ENCODE assay signal across 13 cellular contexts in the genomic region with DNA sequence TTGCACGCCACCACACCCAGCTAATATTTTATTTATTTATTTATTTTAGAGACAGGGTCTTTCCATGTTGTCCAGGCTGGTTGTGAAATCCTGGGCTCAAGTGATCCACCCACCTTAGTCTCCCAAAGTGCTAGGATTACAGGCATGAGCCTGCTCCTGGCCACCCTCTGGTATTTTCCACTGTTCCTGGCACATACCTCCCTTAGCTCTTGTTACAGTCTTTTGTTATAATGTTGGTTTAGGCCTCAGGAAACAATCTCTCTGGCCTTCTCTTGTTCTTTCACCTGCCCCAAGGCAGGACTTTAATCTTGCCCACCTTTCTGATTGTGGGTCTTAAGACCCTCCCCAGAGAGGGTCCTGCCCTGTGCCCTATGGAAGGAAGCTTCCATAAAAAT. TPM values are rescaled to one million over a fixed set of nuclear protein-coding genes. Genes with fewer than 3 reads are reported as not detected.
DNase-seq lines count a peak whose midpoint lies in the region; ATAC-seq lines count a peak whose summit lies in the region.
"Had no signal": no experiment of that assay in that cellular context is flagged by ENCODE, and none has a peak within 500 bp of the region (broad histone marks: within the 10 kb centered on the region; RNA-seq: fewer than 3 reads in every experiment).

No MANE protein-coding gene starts in this region.

- CTCF ChIA-PET in activated naive CD4-positive, alpha-beta T cell treated with anti-CD3 and anti-CD28 coated beads, Interleukin-2, amount 10 ng/mL, durations not matched to agents 7 days and 5 days (lab: Charles Lee), result interaction anchor here (1.0 to 1.3 kb wide), 3 partner anchors 14 to 77 kb away, joined by 3 read pairs; no protein-coding TSS in a partner anchor

- H3K4me3 Mint-ChIP-seq in activated naive CD4-positive, alpha-beta T cell treated with anti-CD3 and anti-CD28 coated beads, Interleukin-2, amount 10 ng/mL, durations not matched to agents 7 days and 5 days, result peak overlapping the region; percentile 41
- peak overlapping the region; percentile 86 for H3K4me3 Mint-ChIP-seq in central memory CD8-positive, alpha-beta T cell
- H3K4me3 Mint-ChIP-seq in stimulated activated effector memory CD8-positive, alpha-beta T cell treated with anti-CD3 and anti-CD28 coated beads, Interleukin-12 subunit alpha, Interleukin-12 subunit beta, amount 100 ng/mL, for 72 hours, result peak overlapping the region; percentile 90

- no peak for DNase-seq in activated naive CD4-positive, alpha-beta T cell treated with anti-CD3 and anti-CD28 coated beads, Interleukin-2, amount 10 ng/mL, durations not matched to agents 7 days and 5 days
- no peak for DNase-seq in activated naive CD4-positive, alpha-beta T cell treated with anti-CD3 and anti-CD28 coated beads, Interleukin-2, amount 50 U/mL, for 16 hours
- DNase-seq in NCI-H146 (lab: John Stamatoyannopoulos, UW) (peak; percentile 49), COR-L47 (lab: John Stamatoyannopoulos, UW) (no peak), Right ventricle myocardium superior (no peak)
- DNase-seq in central memory CD8-positive, alpha-beta T cell (ENCODE audit: low spot score in 2 of 2), result no peak
- no peak for DNase-seq in stimulated activated effector memory CD8-positive, alpha-beta T cell treated with anti-CD3 and anti-CD28 coated beads, Interleukin-12 subunit alpha, Interleukin-12 subunit beta, amount 100 ng/mL, for 72 hours (ENCODE audit: low spot score in 2 of 2)
- DNase-seq: activated CD4-positive, CD25-positive, alpha-beta regulatory T cell; IMR-90; NCI-H2171; stimulated activated CD4-positive, alpha-beta T cell treated with anti-CD3 and anti-CD28 coated beads, Interleukin-4, amount 100 ng/mL, for 1 hour; SW 1271 had no signal

- H3K27ac Mint-ChIP-seq in activated naive CD4-positive, alpha-beta T cell treated with anti-CD3 and anti-CD28 coated beads, Interleukin-2, amount 10 ng/mL, durations not matched to agents 7 days and 5 days, result peak overlapping the region; percentile 85
- H3K27ac Mint-ChIP-seq in central memory CD8-positive, alpha-beta T cell (ENCODE audit: low read depth), result peak overlapping the region; percentile 85
- peak overlapping the region; percentile 64 for H3K27ac Mint-ChIP-seq in stimulated activated effector memory CD8-positive, alpha-beta T cell treated with anti-CD3 and anti-CD28 coated beads, Interleukin-12 subunit alpha, Interleukin-12 subunit beta, amount 100 ng/mL, for 72 hours

- no peak for ATAC-seq in central memory CD8-positive, alpha-beta T cell (replicated peaks; ENCODE audit: extremely low read depth, poor library complexity, severe bottlenecking)
- no peak for ATAC-seq in stimulated activated effector memory CD8-positive, alpha-beta T cell treated with anti-CD3 and anti-CD28 coated beads, Interleukin-12 subunit alpha, Interleukin-12 subunit beta, amount 100 ng/mL, for 72 hours
- ATAC-seq in GM21526 (IDR thresholded peaks at IDR 0.05; ENCODE audit: low FRiP score, unreplicated experiment) (no peak), Right ventricle myocardium superior (ENCODE audit: poor library complexity) (no peak)

- intact Hi-C loops in Right ventricle myocardium superior (cut with DNase I), result no loop called here

- peaks cover 72% of the 10 kb centered on the region for H3K4me1 Mint-ChIP-seq in activated naive CD4-positive, alpha-beta T cell treated with anti-CD3 and anti-CD28 coated beads, Interleukin-2, amount 10 ng/mL, durations not matched to agents 7 days and 5 days
- H3K4me1 Mint-ChIP-seq in central memory CD8-positive, alpha-beta T cell, result peaks cover 45% of the 10 kb centered on the region
- H3K4me1 Mint-ChIP-seq in stimulated activated effector memory CD8-positive, alpha-beta T cell treated with anti-CD3 and anti-CD28 coated beads, Interleukin-12 subunit alpha, Interleukin-12 subunit beta, amount 100 ng/mL, for 72 hours, result peaks cover 46% of the 10 kb centered on the region

- H3K9me3 Mint-ChIP-seq in activated naive CD4-positive, alpha-beta T cell treated with anti-CD3 and anti-CD28 coated beads, Interleukin-2, amount 10 ng/mL, durations not matched to agents 7 days and 5 days, result no peaks in the 10 kb centered on the region
- no peaks in the 10 kb centered on the region for H3K9me3 Mint-ChIP-seq in central memory CD8-positive, alpha-beta T cell
- H3K9me3 Mint-ChIP-seq in stimulated activated effector memory CD8-positive, alpha-beta T cell treated with anti-CD3 and anti-CD28 coated beads, Interleukin-12 subunit alpha, Interleukin-12 subunit beta, amount 100 ng/mL, for 72 hours, result no peaks in the 10 kb centered on the region

- H3K27me3 Mint-ChIP-seq in activated naive CD4-positive, alpha-beta T cell treated with anti-CD3 and anti-CD28 coated beads, Interleukin-2, amount 10 ng/mL, durations not matched to agents 7 days and 5 days, result no peaks in the 10 kb centered on the region
- no peaks in the 10 kb centered on the region for H3K27me3 Mint-ChIP-seq in central memory CD8-positive, alpha-beta T cell

- peaks cover 16% of the 10 kb centered on the region for H3K36me3 Mint-ChIP-seq in activated naive CD4-positive, alpha-beta T cell treated with anti-CD3 and anti-CD28 coated beads, Interleukin-2, amount 10 ng/mL, durations not matched to agents 7 days and 5 days
- peaks cover 25% of the 10 kb centered on the region for H3K36me3 Mint-ChIP-seq in central memory CD8-positive, alpha-beta T cell (ENCODE audit: insufficient read depth)
- peaks cover 26% of the 10 kb centered on the region for H3K36me3 Mint-ChIP-seq in stimulated activated effector memory CD8-positive, alpha-beta T cell treated with anti-CD3 and anti-CD28 coated beads, Interleukin-12 subunit alpha, Interleukin-12 subunit beta, amount 100 ng/mL, for 72 hours

RNA-seq across cellular contexts. Expression of a gene that starts 3.6 kb away (rescaled TPM):
- 32.3 TPM for total RNA-seq in Right ventricle myocardium superior

RNA-seq across cellular contexts. Expression of a gene that starts 55.0 kb away (rescaled TPM):
- 17.8 TPM for total RNA-seq in Right ventricle myocardium superior
